Comparison of ENCODE assay signal across 14 cellular contexts in genomic region chr17:72031219-72031906, GRCh38.
DNase-seq lines count a peak whose midpoint lies in the region; ATAC-seq, FAIRE-seq and TF ChIP-seq lines count a peak whose summit lies in the region.
"Had no signal": no experiment of that assay in that cellular context is flagged by ENCODE, and none has a peak within 500 bp of the region (broad histone marks: within the 10 kb centered on the region; RNA-seq: fewer than 3 reads in every experiment).

No MANE protein-coding gene starts in this region.

- H3K4me1 ChIP-seq in A673 (ENCODE audit: insufficient read depth, low read length, poor library complexity, severe bottlenecking) (peaks cover 32% of the 10 kb centered on the region), Panc1 (ENCODE audit: control insufficient read depth, insufficient read depth, low read length) (peaks cover 11% of the 10 kb centered on the region; the same call in 1 of the 2 replicates), iPS-18a (ENCODE audit: control insufficient read depth, low read depth, low read length) (peaks cover 40% of the 10 kb centered on the region)

- H3K36me3 ChIP-seq in A673 (ENCODE audit: insufficient read depth, low read length, poor library complexity, severe bottlenecking) (no peaks in the 10 kb centered on the region), Panc1 (ENCODE audit: control insufficient read depth, insufficient read depth, low read length) (no peaks in the 10 kb centered on the region), iPS-18a (ENCODE audit: control insufficient read depth, low read depth, low read length) (no peaks in the 10 kb centered on the region)
- H3K36me3 ChIP-seq: cardiac muscle cell, suprapubic skin had no signal

- TF ChIP-seq POLR2A in GM12891 (IDR thresholded peaks at IDR 0.05; ENCODE audit: low read depth, low read length): no peak

- no peak overlapping the region for H3K27ac Mint-ChIP-seq in chondrocyte (ENCODE audit: unreplicated experiment)

- H3K27ac ChIP-seq in A673 (ENCODE audit: low read depth, low read length, poor library complexity, severe bottlenecking) (peak overlapping the region; percentile 81), Panc1 (ENCODE audit: low read length) (peak overlapping the region; percentile 72; the same call in 1 of the 2 replicates), iPS-18a (ENCODE audit: low read length) (no peak overlapping the region)
- H3K27ac ChIP-seq: cardiac muscle cell had no signal

- peak overlapping the region; percentile 43 for H3K4me3 ChIP-seq in A673 (ENCODE audit: low read depth, low read length, poor library complexity, severe bottlenecking)
- H3K4me3 ChIP-seq in Panc1 (ENCODE audit: low read depth in 2 of 2, low read length in 2 of 2): no peak overlapping the region; a peak in 1 of 4 replicates
- peak overlapping the region; percentile 51 for H3K4me3 ChIP-seq in iPS-18a (ENCODE audit: low read length)

- peak; percentile 50 for FAIRE-seq in GM12891 (lab: Jason Lieb, UNC)
- FAIRE-seq: endothelial cell of umbilical vein had no signal

- no peaks in the 10 kb centered on the region for H3K36me3 Mint-ChIP-seq in chondrocyte (ENCODE audit: low read depth)

- CTCF ChIA-PET in A673 (lab: Charles Lee) (interaction anchor here (0.6 kb wide), 1 partner anchor 735 kb away, joined by 3 read pairs; no protein-coding TSS in a partner anchor), Panc1 (lab: Charles Lee) (interaction anchor here (0.6 kb wide), 1 partner anchor 467 kb away, joined by 3 read pairs; no protein-coding TSS in a partner anchor)

- peaks cover 2% of the 10 kb centered on the region for H3K27me3 Mint-ChIP-seq in chondrocyte (ENCODE audit: low read depth)

- no peaks in the 10 kb centered on the region for H3K9me3 Mint-ChIP-seq in chondrocyte (ENCODE audit: low read depth)

- no peaks in the 10 kb centered on the region for H3K27me3 ChIP-seq in A673 (replicated peaks; ENCODE audit: insufficient read depth, low read depth, low read length, poor library complexity)
- peaks cover 3% of the 10 kb centered on the region; the same call in 1 of the 2 replicates for H3K27me3 ChIP-seq in Panc1 (ENCODE audit: control insufficient read depth, insufficient read depth, low read length)
- H3K27me3 ChIP-seq in iPS-18a (ENCODE audit: control insufficient read depth, insufficient read depth, low read length): peaks cover 17% of the 10 kb centered on the region
- H3K27me3 ChIP-seq: cardiac muscle cell had no signal

- BruUV-seq in A673 (replicated peaks; lab: Mats Ljungman, UMichigan) (no TSS peak), Panc1 (replicated peaks; lab: Mats Ljungman, UMichigan) (no TSS peak)

- peak; percentile 50 for DNase-seq in A673 (ENCODE audit: low spot score)
- DNase-seq in GM12891 (ENCODE audit: insufficient read length, low spot score): no peak
- no peak for DNase-seq in Panc1 (ENCODE audit: low read depth, low spot score)
- no peak for DNase-seq in T-helper 9 cell
- no peak for DNase-seq in kidney tubule cell (ENCODE audit: low spot score)
- no peak for DNase-seq in chondrocyte (ENCODE audit: low spot score)
- DNase-seq: AML-193, DMS79 treated with DMSO at 0.1 percent for 48 hours, MM.1S had no signal

- intact Hi-C loops in A673 (cut with micrococcal nuclease; ENCODE audit: unreplicated experiment): loop anchor here (2.0 kb wide), 1 partner anchor 87 kb away; no protein-coding TSS in a partner anchor
- intact Hi-C loops in Panc1 (cut with micrococcal nuclease; ENCODE audit: unreplicated experiment): no loop called here

- H3K9me3 ChIP-seq in A673 (ENCODE audit: low read depth, low read length, poor library complexity, severe bottlenecking): no peaks in the 10 kb centered on the region
- no peaks in the 10 kb centered on the region for H3K9me3 ChIP-seq in Panc1 (ENCODE audit: control insufficient read depth, insufficient read depth, low read depth, low read length)
- no peaks in the 10 kb centered on the region for H3K9me3 ChIP-seq in iPS-18a (ENCODE audit: control insufficient read depth, low read depth, low read length)
- H3K9me3 ChIP-seq: suprapubic skin had no signal

- in situ Hi-C loops in Panc1 (cut with HindIII; ENCODE audit: low pct_unique_long_range_greater_than_20kb, low sequenced_read_pairs): no loop called here

- POLR2A ChIA-PET in A673 (lab: Charles Lee; ENCODE audit: low non-redundant PET) (no interaction called here), Panc1 (lab: Charles Lee) (interaction anchor here (0.7 kb wide), 1 partner anchor 403 kb away, joined by 3 read pairs; no protein-coding TSS in a partner anchor)

- H3K4me1 Mint-ChIP-seq in chondrocyte (ENCODE audit: low read depth): peaks cover 13% of the 10 kb centered on the region

- no peak overlapping the region for H3K4me3 Mint-ChIP-seq in chondrocyte (ENCODE audit: unreplicated experiment)

- ATAC-seq in Panc1 (no peak), GM19452 (IDR thresholded peaks at IDR 0.05; ENCODE audit: unreplicated experiment) (no peak)

- no peak overlapping the region for H3K9ac ChIP-seq in iPS-18a (ENCODE audit: low read length)

- TF ChIP-seq CTCF in A673 (conservative IDR thresholded peaks at IDR 0.05; ENCODE audit: low read depth, low read length): no peak
- no peak for TF ChIP-seq CTCF in Panc1 (IDR thresholded peaks at IDR 0.05)
- TF ChIP-seq CTCF in chondrocyte (IDR thresholded peaks at IDR 0.05): no peak

TF ChIP-seq in GM12891, 5 proteins besides CTCF, POLR2A, EP300 and RAD21:
- TF ChIP-seq POLR2AphosphoS5 (IDR thresholded peaks at IDR 0.05; ENCODE audit: low read depth, low read length) (no peak), PAX5 (IDR thresholded peaks at IDR 0.05; ENCODE audit: insufficient read depth, low read length, severe bottlenecking) (no peak), POU2F2 (IDR thresholded peaks at IDR 0.05; ENCODE audit: low read depth, low read length) (no peak), SPI1 (IDR thresholded peaks at IDR 0.05; ENCODE audit: low read depth, low read length) (no peak), TAF1 (IDR thresholded peaks at IDR 0.05; ENCODE audit: low read depth, low read length) (no peak)

Comparison
In these comparisons a context has a peak if more than half of its experiments do, and no peak if none do; other contexts are left out.
1. H3K4me3 ChIP-seq: peak in A673 (single experiment) and iPS-18a (single experiment); none in Panc1 (0 of 2).